ENCODE assay signal across 23 cellular contexts in the genomic region with DNA sequence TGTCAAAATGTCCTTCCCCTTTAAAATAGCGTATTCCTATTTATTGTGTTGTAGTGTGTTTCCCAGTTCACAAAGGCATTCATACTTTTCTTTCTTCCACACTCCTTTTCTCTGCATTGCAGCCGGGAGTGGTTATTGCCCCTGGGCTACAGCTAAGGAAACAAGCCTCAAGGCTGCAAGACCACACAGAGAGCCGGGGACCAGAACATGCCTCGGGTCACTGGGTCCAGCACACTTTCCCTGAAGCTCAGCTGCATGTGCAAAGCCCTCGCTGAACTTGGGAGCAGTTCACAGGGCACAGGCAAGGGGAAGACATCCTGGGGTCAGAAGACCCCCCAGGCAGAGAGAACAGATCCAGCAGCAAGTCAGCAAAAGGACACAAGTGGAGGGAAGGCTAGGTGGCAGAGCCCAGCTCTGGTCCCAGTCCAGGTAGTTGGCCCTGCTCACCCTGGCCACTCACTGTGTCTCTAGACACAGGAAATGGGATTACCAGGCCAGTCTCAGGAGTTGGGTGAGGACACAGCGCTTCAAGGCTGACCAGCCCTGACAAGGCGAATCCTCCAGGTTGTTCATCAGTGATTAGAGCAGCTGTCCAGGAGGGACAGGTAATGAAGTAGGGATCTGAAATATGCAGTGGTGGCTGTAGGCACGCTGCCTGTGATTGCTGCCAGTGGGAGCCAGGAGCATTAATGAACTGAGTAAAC.
A peak's percentile ranks its signal among the peaks of the same experiment; 100 is the strongest.
DNase-seq lines count a peak whose midpoint lies in the region; ATAC-seq, FAIRE-seq and TF ChIP-seq lines count a peak whose summit lies in the region.
"Had no signal": no experiment of that assay in that cellular context is flagged by ENCODE, and none has a peak within 500 bp of the region (broad histone marks: within the 10 kb centered on the region; RNA-seq: fewer than 3 reads in every experiment).

No MANE protein-coding gene starts in this region.

- no peaks in the 10 kb centered on the region; a peak in 1 of 7 replicates for H3K27me3 ChIP-seq in H1 (replicated peaks in 1 of 4; ENCODE audit: control insufficient read depth in 3 of 4, extremely low read depth in 1 of 4, insufficient read depth in 3 of 4, low read length in 3 of 4)
- no peaks in the 10 kb centered on the region for H3K27me3 ChIP-seq in psoas muscle (ENCODE audit: insufficient read depth in 3 of 3, low read length in 2 of 3)
- H3K27me3 ChIP-seq: SJCRH30 had no signal

- no peak for TF ChIP-seq RAD21 in H1 (IDR thresholded peaks at IDR 0.05 in 1 of 2, conservative IDR thresholded peaks at IDR 0.05 in 1 of 2; ENCODE audit: low read depth in 2 of 2, low read length in 2 of 2)

- no peaks in the 10 kb centered on the region for H4K20me1 ChIP-seq in H1 (replicated peaks in 1 of 2; ENCODE audit: control insufficient read depth in 1 of 2, insufficient read depth in 2 of 2, low read length in 2 of 2)

- H2BK15ac ChIP-seq in H1 (ENCODE audit: low read length): peak overlapping the region; percentile 14; the same call in 1 of the 2 replicates

- no peak overlapping the region for H3K4me3 ChIP-seq in H1 (ENCODE audit: extremely low read depth in 1 of 4, insufficient read depth in 2 of 4, low read depth in 3 of 4, low read length in 4 of 4)
- H3K4me3 ChIP-seq in psoas muscle: no peak overlapping the region
- H3K4me3 ChIP-seq: SJCRH30 had no signal

- no peak overlapping the region for H2BK20ac ChIP-seq in H1 (ENCODE audit: low read length)

- POLR2A ChIA-PET in H1 (lab: Charles Lee; ENCODE audit: partially characterized antibody): no interaction called here
- POLR2A ChIA-PET in MCF 10A (lab: Yijun Ruan, JAX): no interaction called here

- H3K9me3 Mint-ChIP-seq in activated CD8-positive, alpha-beta memory T cell treated with anti-CD3 and anti-CD28 coated beads, Interleukin-2, amount 10 ng/mL, durations not matched to agents 7 days and 5 days (ENCODE audit: low read depth): no peaks in the 10 kb centered on the region
- H3K9me3 Mint-ChIP-seq in MCF 10A (ENCODE audit: unreplicated experiment) (no peaks in the 10 kb centered on the region), glutamatergic neuron (ENCODE audit: unreplicated experiment) (no peaks in the 10 kb centered on the region)

- no peaks in the 10 kb centered on the region for H3K23me2 ChIP-seq in H1 (ENCODE audit: low read depth, low read length)

- H2BK120ac ChIP-seq in H1 (replicated peaks; ENCODE audit: low read depth, low read length): no peak overlapping the region

- no peak overlapping the region for H4K91ac ChIP-seq in H1 (replicated peaks; ENCODE audit: insufficient read length, low read length)

- H3K27ac ChIP-seq in H1 (ENCODE audit: low read depth, low read length) (no peak overlapping the region), psoas muscle (no peak overlapping the region)
- H3K27ac ChIP-seq: 22Rv1, SJCRH30 had no signal

- no peak overlapping the region for H3K27ac Mint-ChIP-seq in activated CD8-positive, alpha-beta memory T cell treated with anti-CD3 and anti-CD28 coated beads, Interleukin-2, amount 10 ng/mL, durations not matched to agents 7 days and 5 days
- H3K27ac Mint-ChIP-seq in MCF 10A (ENCODE audit: low read depth, unreplicated experiment) (no peak overlapping the region), glutamatergic neuron (ENCODE audit: unreplicated experiment) (no peak overlapping the region)
- H3K27ac Mint-ChIP-seq: CD8-positive, alpha-beta T cell had no signal

- H3K4me3 Mint-ChIP-seq in activated CD8-positive, alpha-beta memory T cell treated with anti-CD3 and anti-CD28 coated beads, Interleukin-2, amount 10 ng/mL, durations not matched to agents 7 days and 5 days: no peak overlapping the region
- H3K4me3 Mint-ChIP-seq in MCF 10A (ENCODE audit: unreplicated experiment) (no peak overlapping the region), glutamatergic neuron (ENCODE audit: unreplicated experiment) (no peak overlapping the region)
- H3K4me3 Mint-ChIP-seq: CD8-positive, alpha-beta T cell had no signal

- H3K27me3 Mint-ChIP-seq in activated CD8-positive, alpha-beta memory T cell treated with anti-CD3 and anti-CD28 coated beads, Interleukin-2, amount 10 ng/mL, durations not matched to agents 7 days and 5 days: peaks cover 3% of the 10 kb centered on the region
- H3K27me3 Mint-ChIP-seq in MCF 10A (ENCODE audit: insufficient read depth, unreplicated experiment) (no peaks in the 10 kb centered on the region), glutamatergic neuron (ENCODE audit: unreplicated experiment) (peaks cover 2% of the 10 kb centered on the region)

- H3K9me3 ChIP-seq in H1 (ENCODE audit: insufficient read depth in 2 of 2, low read depth in 1 of 2, low read length in 1 of 2): no peaks in the 10 kb centered on the region
- no peaks in the 10 kb centered on the region for H3K9me3 ChIP-seq in psoas muscle
- H3K9me3 ChIP-seq: SJCRH30 had no signal

- H3K18ac ChIP-seq in H1 (ENCODE audit: extremely low read depth, low read length): no peak overlapping the region

- no peak overlapping the region for H3K14ac ChIP-seq in H1 (ENCODE audit: insufficient read length)

- H3K4me1 ChIP-seq in H1 (replicated peaks in 1 of 4; ENCODE audit: control insufficient read depth in 3 of 4, insufficient read depth in 4 of 4, low read length in 3 of 4) (no peaks in the 10 kb centered on the region; a peak in 1 of 7 replicates), psoas muscle (peaks cover 5% of the 10 kb centered on the region)
- H3K4me1 ChIP-seq: SJCRH30 had no signal

- peak; percentile 32 for DNase-seq in activated CD8-positive, alpha-beta memory T cell treated with anti-CD3 and anti-CD28 coated beads, Interleukin-2, amount 10 ng/mL, durations not matched to agents 7 days and 5 days
- DNase-seq in activated CD8-positive, alpha-beta memory T cell treated with anti-CD3 and anti-CD28 coated beads for 24 hours: no peak
- no peak for DNase-seq in H1 (ENCODE audit: low read depth in 1 of 2, low spot score in 2 of 2)
- DNase-seq in psoas muscle: no peak
- DNase-seq in MCF 10A (ENCODE audit: unreplicated experiment): no peak
- DNase-seq in NCI-H1092 treated with DMSO at 0.1 percent for 48 hours (lab: John Stamatoyannopoulos, UW): no peak
- no peak for DNase-seq in glutamatergic neuron
- no peak for DNase-seq in iPS-NIHi11 (ENCODE audit: low spot score)
- DNase-seq: ACHN; C1 segment of cervical spinal cord; CD8-positive, alpha-beta T cell; KG1; NCI-H1417; NCI-H1694 treated with DMSO at 0.1 percent for 48 hours; NCI-H2081 treated with DMSO at 0.1 percent for 48 hours; NCI-H2171 treated with DMSO at 0.1 percent for 48 hours; NCI-H446; NCI-H526; OCI-M1; SJCRH30 had no signal

- BruUV-seq in MCF 10A (replicated peaks; lab: Mats Ljungman, UMichigan): no TSS peak

- H3K9ac ChIP-seq in H1 (replicated peaks in 1 of 4; ENCODE audit: extremely low read depth in 1 of 4, low read depth in 3 of 4, low read length in 3 of 4): no peak overlapping the region

- no peak for FAIRE-seq in H1 (lab: Jason Lieb, UNC)
- FAIRE-seq: G401.6, RCC 7860 had no signal

- TF ChIP-seq CTCF in H1 (IDR thresholded peaks at IDR 0.05; ENCODE audit: control extremely low read depth in 1 of 3, insufficient read depth in 1 of 3, low read depth in 1 of 3, low read length in 3 of 3): no peak
- TF ChIP-seq CTCF in psoas muscle (IDR thresholded peaks at IDR 0.05): no peak
- no peak for TF ChIP-seq CTCF in MCF 10A (IDR thresholded peaks at IDR 0.05; ENCODE audit: unreplicated experiment)
- TF ChIP-seq CTCF in glutamatergic neuron (IDR thresholded peaks at IDR 0.05; ENCODE audit: partially characterized antibody, unreplicated experiment): no peak

- no peak overlapping the region for H3K4ac ChIP-seq in H1 (replicated peaks; ENCODE audit: insufficient read length, low read depth, low read length)

- H2BK5ac ChIP-seq in H1 (ENCODE audit: low read depth, low read length): 0 out of 2 replicates have a peak overlapping the region, but pooled peaks have one; percentile 9

- peaks cover 7% of the 10 kb centered on the region for H3K4me1 Mint-ChIP-seq in activated CD8-positive, alpha-beta memory T cell treated with anti-CD3 and anti-CD28 coated beads, Interleukin-2, amount 10 ng/mL, durations not matched to agents 7 days and 5 days
- H3K4me1 Mint-ChIP-seq in MCF 10A (ENCODE audit: insufficient read depth, unreplicated experiment) (no peaks in the 10 kb centered on the region), glutamatergic neuron (ENCODE audit: low read depth, unreplicated experiment) (no peaks in the 10 kb centered on the region)

- TF ChIP-seq POLR2A in H1 (IDR thresholded peaks at IDR 0.05; ENCODE audit: control extremely low read depth in 1 of 2, low read depth in 2 of 2, low read length in 2 of 2): no peak

- H3K56ac ChIP-seq in H1 (replicated peaks; ENCODE audit: insufficient read length, low read depth, low read length): no peak overlapping the region

- CTCF ChIA-PET in activated CD8-positive, alpha-beta memory T cell treated with anti-CD3 and anti-CD28 coated beads, Interleukin-2, amount 10 ng/mL, durations not matched to agents 7 days and 5 days (lab: Charles Lee): no interaction called here
- CTCF ChIA-PET in H1 (lab: Charles Lee; ENCODE audit: partially characterized antibody): interaction anchor here (0.8 to 1.2 kb wide), 3 partner anchors 19 to 190 kb away, joined by 3 read pairs; no protein-coding TSS in a partner anchor
- CTCF ChIA-PET in MCF 10A (lab: Yijun Ruan, JAX): interaction anchor here (0.7 kb wide), 1 partner anchor 624 kb away, joined by 3 read pairs; no protein-coding TSS in a partner anchor

- no peak overlapping the region for H2AK5ac ChIP-seq in H1 (ENCODE audit: low read depth, low read length)

- H2BK12ac ChIP-seq in H1 (ENCODE audit: low read depth, low read length): peak overlapping the region; percentile 14; the same call in 1 of the 2 replicates

- no peak overlapping the region for H4K8ac ChIP-seq in H1 (ENCODE audit: extremely low read depth, insufficient read depth, low read length)

- no peak overlapping the region for H3K4me2 ChIP-seq in H1 (ENCODE audit: insufficient read depth in 1 of 2, low read depth in 2 of 2, low read length in 2 of 2)

- no peak for ATAC-seq in activated CD8-positive, alpha-beta memory T cell treated with anti-CD3 and anti-CD28 coated beads, Interleukin-2, amount 10 ng/mL, durations not matched to agents 7 days and 5 days
- ATAC-seq in psoas muscle: peak in 3 of 4 donors; percentile 30 to 61 (median 32)
- ATAC-seq: CD8-positive, alpha-beta T cell had no signal

- no peak for TF ChIP-seq EP300 in H1 (IDR thresholded peaks at IDR 0.05; ENCODE audit: borderline replicate concordance in 1 of 2, low read depth in 2 of 2, low read length in 2 of 2)

- intact Hi-C loops in psoas muscle (cut with DNase I): no loop called here
- intact Hi-C loops in MCF 10A (cut with micrococcal nuclease): no loop called here

- no peak overlapping the region for H3K23ac ChIP-seq in H1 (ENCODE audit: insufficient read length)

- H3K79me1 ChIP-seq in H1 (ENCODE audit: low read depth, low read length): no peaks in the 10 kb centered on the region

- H3K79me2 ChIP-seq in H1 (ENCODE audit: control insufficient read depth in 1 of 2, insufficient read depth in 2 of 2, low read length in 2 of 2): no peaks in the 10 kb centered on the region

- H4K5ac ChIP-seq in H1 (ENCODE audit: insufficient read length, low read depth, low read length): no peak overlapping the region

- H2AFZ ChIP-seq in H1 (ENCODE audit: low read length): no peak overlapping the region

- H3K36me3 ChIP-seq in H1 (ENCODE audit: control insufficient read depth in 2 of 4, insufficient read depth in 4 of 4, low read length in 3 of 4) (no peaks in the 10 kb centered on the region), psoas muscle (ENCODE audit: insufficient read depth in 1 of 2, low read depth in 1 of 2) (no peaks in the 10 kb centered on the region)
- H3K36me3 ChIP-seq: SJCRH30 had no signal

- 90% methylated on average over 8 of the region's 8 CpGs; no CpG with 5 or more reads in 1 of the 2 experiments for WGBS in H1 (ENCODE audit: extremely low coverage in 1 of 2, insufficient coverage in 1 of 2, insufficient read length in 1 of 2, insufficient replicate concordance in 2 of 2, low coverage in 1 of 2, low lambda C conversion rate in 2 of 2, missing lambda C conversion rate in 1 of 2), 2 experiments
- 72 to 86% (median 80%) methylated on average over 8 of the region's 8 CpGs for WGBS in psoas muscle, 3 donors

- peaks cover 2% of the 10 kb centered on the region for H3K36me3 Mint-ChIP-seq in activated CD8-positive, alpha-beta memory T cell treated with anti-CD3 and anti-CD28 coated beads, Interleukin-2, amount 10 ng/mL, durations not matched to agents 7 days and 5 days
- H3K36me3 Mint-ChIP-seq in MCF 10A (ENCODE audit: insufficient read depth, unreplicated experiment): no peaks in the 10 kb centered on the region
- H3K36me3 Mint-ChIP-seq in glutamatergic neuron (ENCODE audit: unreplicated experiment): no peaks in the 10 kb centered on the region
- H3K36me3 Mint-ChIP-seq: CD8-positive, alpha-beta T cell had no signal
